In the genomic region with DNA sequence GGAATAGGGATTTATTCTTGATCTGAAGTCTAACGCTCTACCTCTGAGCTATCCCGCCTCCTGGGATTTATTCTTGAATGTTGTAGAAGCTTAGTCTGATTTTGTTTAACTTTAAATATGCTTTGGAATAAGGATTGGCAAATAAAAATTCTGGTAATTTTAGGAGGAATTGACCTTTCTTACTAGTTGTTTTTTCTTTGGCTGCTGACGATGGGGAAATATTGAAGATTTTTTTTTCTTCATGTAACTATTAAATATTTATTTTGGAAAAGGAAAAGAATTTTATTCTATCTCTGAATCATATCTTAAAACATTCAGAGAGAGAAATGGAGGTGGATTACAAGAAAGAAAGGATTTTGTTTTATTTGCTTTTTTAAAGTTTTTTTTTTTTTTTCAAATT, we compare ENCODE assay signal across 22 cellular contexts.
DNase-seq lines count a peak whose midpoint lies in the region; ATAC-seq, FAIRE-seq and TF ChIP-seq lines count a peak whose summit lies in the region.
"Had no signal": no experiment of that assay in that cellular context is flagged by ENCODE, and none has a peak within 500 bp of the region (broad histone marks: within the 10 kb centered on the region; RNA-seq: fewer than 3 reads in every experiment).

No MANE protein-coding gene starts in this region.

- H3K56ac ChIP-seq in IMR-90 (ENCODE audit: extremely low read depth, insufficient read depth, low read length): no peak overlapping the region

- peaks cover 10% of the 10 kb centered on the region for H3K36me3 ChIP-seq in A673 (ENCODE audit: insufficient read depth, low read length, poor library complexity, severe bottlenecking)
- H3K36me3 ChIP-seq in IMR-90 (ENCODE audit: control insufficient read depth, insufficient read depth, low read length): peaks cover 4% of the 10 kb centered on the region
- H3K36me3 ChIP-seq in pancreas: peaks cover 0 to 5% (median 0%) of the 10 kb centered on the region in 3 donors
- H3K36me3 ChIP-seq: SJCRH30 had no signal

- H3K27me3 ChIP-seq in A673 (replicated peaks; ENCODE audit: insufficient read depth, low read depth, low read length, poor library complexity) (no peaks in the 10 kb centered on the region), IMR-90 (ENCODE audit: control insufficient read depth, insufficient read depth, low read length) (no peaks in the 10 kb centered on the region), pancreas (no peaks in the 10 kb centered on the region)
- H3K27me3 ChIP-seq: SJCRH30 had no signal

- dilution Hi-C loops in IMR-90 (cut with HindIII; ENCODE audit: low sequenced_read_pairs, unreplicated experiment): no loop called here

- H3K9me3 ChIP-seq in A673 (ENCODE audit: low read depth, low read length, poor library complexity, severe bottlenecking) (no peaks in the 10 kb centered on the region), IMR-90 (ENCODE audit: control insufficient read depth, insufficient read depth, low read length) (no peaks in the 10 kb centered on the region), pancreas (no peaks in the 10 kb centered on the region)
- H3K9me3 ChIP-seq: SJCRH30 had no signal

- no peak overlapping the region for H2AK5ac ChIP-seq in IMR-90 (ENCODE audit: low read depth, low read length)

- no peak overlapping the region for H2AK9ac ChIP-seq in IMR-90 (replicated peaks; ENCODE audit: low read depth, low read length, poor library complexity)

- H3K4me2 ChIP-seq in IMR-90 (ENCODE audit: low read depth, low read length): peak overlapping the region; percentile 58; the same call in 1 of the 2 replicates

- FAIRE-seq in pancreas (lab: Jason Lieb, UNC): peak; percentile 80

- no peak overlapping the region for H2BK15ac ChIP-seq in IMR-90 (ENCODE audit: low read depth, low read length)

- POLR2A ChIA-PET in A673 (lab: Charles Lee; ENCODE audit: low non-redundant PET): no interaction called here
- POLR2A ChIA-PET in IMR-90 (lab: Charles Lee; ENCODE audit: unreplicated experiment): no interaction called here

- no peak overlapping the region for H4K91ac ChIP-seq in IMR-90 (ENCODE audit: insufficient read depth, low read depth, low read length)

- H3K27ac ChIP-seq in A673 (ENCODE audit: low read depth, low read length, poor library complexity, severe bottlenecking) (peak overlapping the region; percentile 30), IMR-90 (ENCODE audit: insufficient read depth, low read length) (peak overlapping the region; percentile 67; the same call in 1 of the 2 replicates), pancreas (no peak overlapping the region)
- H3K27ac ChIP-seq: C4-2B, GM23248, SJCRH30 had no signal

- no peak overlapping the region for H2BK120ac ChIP-seq in IMR-90 (ENCODE audit: low read depth, low read length)

- no peak for TF ChIP-seq POLR2A in IMR-90 (IDR thresholded peaks at IDR 0.05; ENCODE audit: low read depth, low read length)

- H3K4me3 ChIP-seq in A673 (ENCODE audit: low read depth, low read length, poor library complexity, severe bottlenecking) (no peak overlapping the region), IMR-90 (ENCODE audit: insufficient read depth, low read depth, low read length) (no peak overlapping the region), pancreas (no peak overlapping the region)
- H3K4me3 ChIP-seq: GM23248, SJCRH30 had no signal

- TF ChIP-seq RAD21 in IMR-90 (IDR thresholded peaks at IDR 0.05; ENCODE audit: low read length): no peak

- no peak for ATAC-seq in IMR-90 (ENCODE audit: low read depth)
- ATAC-seq in pancreas: no peak
- ATAC-seq in GM19463 (IDR thresholded peaks at IDR 0.05; ENCODE audit: unreplicated experiment): no peak
- no peak for ATAC-seq in HG02610 (IDR thresholded peaks at IDR 0.05; ENCODE audit: unreplicated experiment)
- ATAC-seq: HCT116, Panc1 had no signal

- peaks cover 7% of the 10 kb centered on the region for H3K9me1 ChIP-seq in IMR-90 (ENCODE audit: insufficient read depth, low read length)

- H3K14ac ChIP-seq in IMR-90 (replicated peaks; ENCODE audit: low read depth, low read length): no peak overlapping the region

- no peak overlapping the region for H4K8ac ChIP-seq in IMR-90 (ENCODE audit: low read depth in 2 of 2, low read length in 2 of 2)

- no CpG with 5 or more reads among the region's 3 CpGs for WGBS in IMR-90 (ENCODE audit: extremely low coverage in 2 of 2, insufficient read length in 1 of 2), 2 experiments
- 74 to 76% methylated on average over 3 of the region's 3 CpGs for WGBS in pancreas, 2 donors

- peaks cover 54% of the 10 kb centered on the region for H3K4me1 ChIP-seq in A673 (ENCODE audit: insufficient read depth, low read length, poor library complexity, severe bottlenecking)
- peaks cover 16% of the 10 kb centered on the region for H3K4me1 ChIP-seq in IMR-90 (ENCODE audit: control insufficient read depth, insufficient read depth, low read length)
- peaks cover 0 to 6% (median 0%) of the 10 kb centered on the region in 3 donors for H3K4me1 ChIP-seq in pancreas
- H3K4me1 ChIP-seq: SJCRH30 had no signal

- H2BK5ac ChIP-seq in IMR-90 (ENCODE audit: low read depth, low read length, poor library complexity, severe bottlenecking): peak overlapping the region; percentile 64

- peaks cover 20 to 37% of the 10 kb centered on the region in 2 experiments for H3K79me1 ChIP-seq in IMR-90 (ENCODE audit: low read depth in 1 of 2, low read length in 2 of 2)

- H4K5ac ChIP-seq in IMR-90 (ENCODE audit: low read depth, low read length): no peak overlapping the region

- BruUV-seq in A673 (replicated peaks; lab: Mats Ljungman, UMichigan): no TSS peak
- BruUV-seq in IMR-90 (replicated peaks; lab: Mats Ljungman, UMichigan): no TSS peak

- H4K20me1 ChIP-seq in IMR-90 (ENCODE audit: insufficient read depth, low read length): peaks cover 3% of the 10 kb centered on the region; the same call in 1 of the 2 replicates

- TF ChIP-seq CTCF in A673 (conservative IDR thresholded peaks at IDR 0.05; ENCODE audit: low read depth, low read length) (no peak), IMR-90 (conservative IDR thresholded peaks at IDR 0.05; ENCODE audit: low read depth, low read length) (no peak), pancreas (IDR thresholded peaks at IDR 0.05) (no peak)

- intact Hi-C loops in A673 (cut with micrococcal nuclease; ENCODE audit: unreplicated experiment) (loop anchor here (5.0 kb wide), 1 partner anchor 122 kb away; a partner anchor contains a TSS), IMR-90 (cut with micrococcal nuclease) (loop anchor here (5.0 kb wide), 2 partner anchors 122 to 167 kb away; a partner anchor contains a TSS), pancreas (cut with DNase I) (no loop called here)

- in situ Hi-C loops in IMR-90 (cut with MboI; ENCODE audit: low sequenced_read_pairs): loop anchor here (25.0 kb wide), 1 partner anchor 762 kb away; no protein-coding TSS in a partner anchor

- H2AFZ ChIP-seq in IMR-90 (replicated peaks; ENCODE audit: low read length, poor library complexity): no peak overlapping the region
- H2AFZ ChIP-seq: GM23248 had no signal

- H2BK20ac ChIP-seq in IMR-90 (ENCODE audit: low read depth, low read length): no peak overlapping the region

- CTCF ChIA-PET in A673 (lab: Charles Lee) (no interaction called here), IMR-90 (lab: Yijun Ruan, JAX) (interaction anchor here (0.6 kb wide), 1 partner anchor 111 kb away, joined by 4 read pairs; no protein-coding TSS in a partner anchor)

- no peak for DNase-seq in A673 (ENCODE audit: low spot score)
- peak; percentile 24 for DNase-seq in IMR-90
- DNase-seq in fibroblast of peridontal ligament (ENCODE audit: extremely low read depth): peak; percentile 54
- no peak for DNase-seq in pancreas
- no peak for DNase-seq in C1 segment of cervical spinal cord (lab: John Stamatoyannopoulos, UW)
- no peak for DNase-seq in NCI-H446 (lab: John Stamatoyannopoulos, UW)
- DNase-seq: ACHN, DMS 273 treated with DMSO at 0.1 percent for 48 hours, DND-41, GDM1, GM23248, NCI-H1105, NCI-H2081, NCI-H2171 treated with DMSO at 0.1 percent for 48 hours, NCI-H446 treated with DMSO at 0.1 percent for 48 hours, NCI-H69, SJCRH30 had no signal

- H3K23ac ChIP-seq in IMR-90 (ENCODE audit: low read depth, low read length): no peak overlapping the region; the same call in 1 of the 2 replicates

- H3K18ac ChIP-seq in IMR-90 (ENCODE audit: low read depth, low read length): no peak overlapping the region; the same call in 1 of the 2 replicates

- no peak overlapping the region for H3K9ac ChIP-seq in IMR-90 (ENCODE audit: low read depth, low read length)
- H3K9ac ChIP-seq: GM23248 had no signal

- H3K4ac ChIP-seq in IMR-90 (ENCODE audit: low read depth, low read length): no peak overlapping the region

TF ChIP-seq in IMR-90, 13 proteins besides CTCF, POLR2A, EP300 and RAD21 (continues in another document):
- no peak for TF ChIP-seq FOS (IDR thresholded peaks at IDR 0.05; ENCODE audit: low read depth, low read length)
- no peak for TF ChIP-seq NFE2L2 (IDR thresholded peaks at IDR 0.05; ENCODE audit: low read depth, low read length)
- TF ChIP-seq MAFK (IDR thresholded peaks at IDR 0.05; ENCODE audit: low read depth, low read length): no peak
- TF ChIP-seq MXI1 (IDR thresholded peaks at IDR 0.05; ENCODE audit: borderline replicate concordance, low read depth, low read length): no peak
- no peak for TF ChIP-seq BHLHE40 (IDR thresholded peaks at IDR 0.05; ENCODE audit: low read depth, low read length)
- TF ChIP-seq, protein P1, sequence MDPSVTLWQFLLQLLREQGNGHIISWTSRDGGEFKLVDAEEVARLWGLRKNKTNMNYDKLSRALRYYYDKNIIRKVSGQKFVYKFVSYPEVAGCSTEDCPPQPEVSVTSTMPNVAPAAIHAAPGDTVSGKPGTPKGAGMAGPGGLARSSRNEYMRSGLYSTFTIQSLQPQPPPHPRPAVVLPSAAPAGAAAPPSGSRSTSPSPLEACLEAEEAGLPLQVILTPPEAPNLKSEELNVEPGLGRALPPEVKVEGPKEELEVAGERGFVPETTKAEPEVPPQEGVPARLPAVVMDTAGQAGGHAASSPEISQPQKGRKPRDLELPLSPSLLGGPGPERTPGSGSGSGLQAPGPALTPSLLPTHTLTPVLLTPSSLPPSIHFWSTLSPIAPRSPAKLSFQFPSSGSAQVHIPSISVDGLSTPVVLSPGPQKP (IDR thresholded peaks at IDR 0.05; ENCODE audit: borderline replicate concordance, low read depth, low read length): no peak
- TF ChIP-seq MAZ (IDR thresholded peaks at IDR 0.05; ENCODE audit: borderline replicate concordance, low read depth, low read length): no peak
- TF ChIP-seq CHD1 (IDR thresholded peaks at IDR 0.05; ENCODE audit: low read depth, low read length): no peak
- TF ChIP-seq, protein P2, sequence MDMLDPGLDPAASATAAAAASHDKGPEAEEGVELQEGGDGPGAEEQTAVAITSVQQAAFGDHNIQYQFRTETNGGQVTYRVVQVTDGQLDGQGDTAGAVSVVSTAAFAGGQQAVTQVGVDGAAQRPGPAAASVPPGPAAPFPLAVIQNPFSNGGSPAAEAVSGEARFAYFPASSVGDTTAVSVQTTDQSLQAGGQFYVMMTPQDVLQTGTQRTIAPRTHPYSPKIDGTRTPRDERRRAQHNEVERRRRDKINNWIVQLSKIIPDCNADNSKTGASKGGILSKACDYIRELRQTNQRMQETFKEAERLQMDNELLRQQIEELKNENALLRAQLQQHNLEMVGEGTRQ (IDR thresholded peaks at IDR 0.05; ENCODE audit: low read depth, low read length): no peak
- no peak for TF ChIP-seq RCOR1 (IDR thresholded peaks at IDR 0.05; ENCODE audit: insufficient replicate concordance, low read length)
- TF ChIP-seq RFX5 (IDR thresholded peaks at IDR 0.05; ENCODE audit: low read depth, low read length): no peak

Comparison
In these comparisons a context has a peak if more than half of its experiments do, and no peak if none do; other contexts are left out.
1. DNase-seq: peak in IMR-90 (single experiment) and fibroblast of peridontal ligament (single experiment); none in A673 (single experiment), pancreas (0 of 6), C1 segment of cervical spinal cord (0 of 14) and NCI-H446 (0 of 2).
2. H3K27ac ChIP-seq: peak in A673 (single experiment) and IMR-90 (single experiment); none in pancreas (0 of 4).
3. intact Hi-C loops: an anchor here in A673 (5.0 kb wide) and IMR-90 (5.0 kb wide); none called in pancreas.